ENCODE assay signal across 13 cellular contexts in the genomic region with DNA sequence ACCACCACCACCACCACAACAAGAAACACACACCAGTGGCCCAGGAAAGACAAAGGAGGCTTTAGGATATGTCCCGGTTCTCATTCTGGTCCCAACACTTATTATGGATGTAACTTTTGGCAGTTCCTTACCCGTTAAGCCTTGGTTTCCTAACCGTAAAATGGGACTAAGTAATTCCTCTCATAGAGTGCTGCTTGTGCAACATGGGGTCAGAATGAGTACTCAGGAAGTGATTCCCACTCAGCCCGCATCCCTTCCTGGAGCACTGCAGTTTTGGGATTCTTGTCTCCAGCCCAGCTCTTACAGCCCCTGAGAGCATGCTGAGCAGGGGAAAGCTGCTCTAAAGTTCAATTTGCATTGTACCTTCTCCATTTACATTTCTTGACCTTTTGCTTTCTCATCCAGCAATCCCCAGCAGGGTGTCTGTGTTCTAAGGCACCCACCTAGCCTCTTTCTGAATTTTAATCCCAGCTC.
A peak's percentile ranks its signal among the peaks of the same experiment; 100 is the strongest.
DNase-seq lines count a peak whose midpoint lies in the region; TF ChIP-seq lines count a peak whose summit lies in the region.
"Had no signal": no experiment of that assay in that cellular context is flagged by ENCODE, and none has a peak within 500 bp of the region (broad histone marks: within the 10 kb centered on the region; RNA-seq: fewer than 3 reads in every experiment).

No MANE protein-coding gene starts in this region.

- peak overlapping the region; percentile 23 for H3K27ac Mint-ChIP-seq in T-helper 1 cell treated with Interleukin-12 subunit alpha and Interleukin-12 subunit beta and Interleukin-4 antibody, amounts not matched to agents 30 μg/mL and 1 μg/mL, for 36 hours
- peak overlapping the region; percentile 61 to 81 (median 79) for H3K27ac Mint-ChIP-seq in nephron
- H3K27ac Mint-ChIP-seq: naive B cell, type B pancreatic cell had no signal

- H3K27me3 Mint-ChIP-seq in T-helper 1 cell treated with Interleukin-12 subunit alpha and Interleukin-12 subunit beta and Interleukin-4 antibody, amounts not matched to agents 30 μg/mL and 1 μg/mL, for 36 hours (ENCODE audit: low read depth): no peaks in the 10 kb centered on the region
- H3K27me3 Mint-ChIP-seq in nephron (ENCODE audit: low read depth): peaks cover 3% of the 10 kb centered on the region
- H3K27me3 Mint-ChIP-seq: type B pancreatic cell had no signal

- H3K4me1 Mint-ChIP-seq in T-helper 1 cell treated with Interleukin-12 subunit alpha and Interleukin-12 subunit beta and Interleukin-4 antibody, amounts not matched to agents 30 μg/mL and 1 μg/mL, for 36 hours (ENCODE audit: low read depth): peaks cover 29% of the 10 kb centered on the region
- peaks cover 22% of the 10 kb centered on the region for H3K4me1 Mint-ChIP-seq in nephron
- H3K4me1 Mint-ChIP-seq: naive B cell had no signal

- no peak overlapping the region for H3K4me3 Mint-ChIP-seq in T-helper 1 cell treated with Interleukin-12 subunit alpha and Interleukin-12 subunit beta and Interleukin-4 antibody, amounts not matched to agents 30 μg/mL and 1 μg/mL, for 36 hours
- H3K4me3 Mint-ChIP-seq in nephron: no peak overlapping the region
- H3K4me3 Mint-ChIP-seq: naive B cell, type B pancreatic cell had no signal

- peaks cover 3% of the 10 kb centered on the region for H3K9me3 Mint-ChIP-seq in T-helper 1 cell treated with Interleukin-12 subunit alpha and Interleukin-12 subunit beta and Interleukin-4 antibody, amounts not matched to agents 30 μg/mL and 1 μg/mL, for 36 hours
- H3K9me3 Mint-ChIP-seq in nephron: peaks cover 5% of the 10 kb centered on the region

- DNase-seq in T-helper 1 cell: no peak
- peak; percentile 28 for DNase-seq in M059J (ENCODE audit: low read depth)
- DNase-seq in dermis blood vessel endothelial cell: peak; percentile 51
- no peak for DNase-seq in stimulated activated naive CD4-positive, alpha-beta T cell treated with Interleukin-2 at 50 U/mL for 16 hours (lab: John Stamatoyannopoulos, UW)
- no peak for DNase-seq in HuH-7.5 (ENCODE audit: low spot score)
- DNase-seq in DMS153 (lab: John Stamatoyannopoulos, UW): no peak
- DNase-seq: KG1, naive B cell, NCI-H2107, T1000 had no signal

- TF ChIP-seq CTCF in nephron (IDR thresholded peaks at IDR 0.05; ENCODE audit: unreplicated experiment in 3 of 3): no peak

- H3K36me3 Mint-ChIP-seq in T-helper 1 cell treated with Interleukin-12 subunit alpha and Interleukin-12 subunit beta and Interleukin-4 antibody, amounts not matched to agents 30 μg/mL and 1 μg/mL, for 36 hours (ENCODE audit: low read depth): peaks cover 18% of the 10 kb centered on the region
- H3K36me3 Mint-ChIP-seq in nephron (ENCODE audit: low read depth): no peaks in the 10 kb centered on the region
- H3K36me3 Mint-ChIP-seq: naive B cell, type B pancreatic cell had no signal

Comparison
In these comparisons a context has a peak if more than half of its experiments do, and no peak if none do; other contexts are left out.
1. DNase-seq: peak in M059J (single experiment) and dermis blood vessel endothelial cell (single experiment); none in T-helper 1 cell (0 of 5), stimulated activated naive CD4-positive, alpha-beta T cell treated with Interleukin-2 at 50 U/mL for 16 hours (single experiment), HuH-7.5 (single experiment) and DMS153 (single experiment).